Comparison of ENCODE assay signal across 8 cellular contexts in the genomic region with DNA sequence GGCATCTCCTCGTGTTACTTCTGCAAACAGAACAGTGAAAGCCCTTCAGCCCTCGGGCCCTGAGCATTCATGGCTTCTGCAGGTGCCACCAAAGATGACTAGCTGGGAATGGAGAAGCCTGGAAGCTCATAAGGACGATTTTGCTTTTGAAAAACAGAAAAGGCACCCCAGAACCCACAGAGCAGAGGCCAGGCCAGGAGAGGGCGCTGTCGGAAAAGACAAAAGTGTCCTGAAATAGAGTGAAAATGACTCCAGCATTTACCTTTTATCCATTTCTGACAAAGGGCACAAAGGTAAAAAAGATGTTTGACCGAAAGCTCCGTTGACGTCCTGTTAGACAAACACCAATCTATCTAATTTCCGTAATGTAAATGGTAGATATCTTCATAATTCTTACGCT. TPM values are rescaled to one million over a fixed set of nuclear protein-coding genes. Genes with fewer than 3 reads are reported as not detected.
DNase-seq lines count a peak whose midpoint lies in the region; ATAC-seq and TF ChIP-seq lines count a peak whose summit lies in the region.

No MANE protein-coding gene starts in this region.

- H3K23ac ChIP-seq in neuronal stem cell (ENCODE audit: low read depth, low read length, poor library complexity), result no peak overlapping the region

- DNase-seq in GM10266 (ENCODE audit: extremely low spot score), result peak; percentile 50
- peak; percentile 16 for DNase-seq in NCI-H1105 (lab: John Stamatoyannopoulos, UW)
- peak; percentile 88 for DNase-seq in activated CD8-positive, alpha-beta T cell treated with anti-CD3 and anti-CD28 coated beads for 36 hours
- peak; percentile 94 for DNase-seq in endodermal cell
- DNase-seq in neuronal stem cell (ENCODE audit: low spot score), result peak; percentile 48
- no peak for DNase-seq in thoracic aorta (ENCODE audit: low spot score)
- no peak for DNase-seq in DMS79 treated with DMSO at 0.1 percent for 48 hours (lab: John Stamatoyannopoulos, UW)

- H2AK5ac ChIP-seq in neuronal stem cell (ENCODE audit: low read depth, low read length), result no peak overlapping the region

- CTCF ChIA-PET in activated CD8-positive, alpha-beta T cell treated with anti-CD3 and anti-CD28 coated beads for 36 hours (lab: Charles Lee), result interaction anchor here (0.6 to 4.4 kb wide), 18 partner anchors 8 to 99 kb away, joined by 3 to 67 read pairs (median 6); a partner anchor contains a TSS

- H2BK120ac ChIP-seq in neuronal stem cell (ENCODE audit: low read depth, low read length), result no peak overlapping the region

- H3K36me3 ChIP-seq in endodermal cell (ENCODE audit: control insufficient read depth, insufficient read depth, low read length), result no peaks in the 10 kb centered on the region
- H3K36me3 ChIP-seq in neuronal stem cell (replicated peaks in 1 of 2; ENCODE audit: control insufficient read depth in 2 of 2, insufficient read depth in 2 of 2, low read length in 2 of 2), result no peaks in the 10 kb centered on the region
- no peaks in the 10 kb centered on the region for H3K36me3 ChIP-seq in thoracic aorta

- H3K4me1 Mint-ChIP-seq in activated CD8-positive, alpha-beta T cell treated with anti-CD3 and anti-CD28 coated beads for 36 hours (ENCODE audit: low read depth), result peaks cover 3% of the 10 kb centered on the region
- H3K4me1 Mint-ChIP-seq in endodermal cell, result peaks cover 5% of the 10 kb centered on the region

- peaks cover 5% of the 10 kb centered on the region for H3K36me3 Mint-ChIP-seq in activated CD8-positive, alpha-beta T cell treated with anti-CD3 and anti-CD28 coated beads for 36 hours (ENCODE audit: low read depth)
- H3K36me3 Mint-ChIP-seq in endodermal cell (ENCODE audit: low read depth), result no peaks in the 10 kb centered on the region

- H2BK5ac ChIP-seq in neuronal stem cell (ENCODE audit: low read length), result no peak overlapping the region

- no peak overlapping the region for H3K4me3 ChIP-seq in endodermal cell (ENCODE audit: low read length)
- H3K4me3 ChIP-seq in neuronal stem cell (ENCODE audit: low read length in 2 of 2), result no peak overlapping the region
- H3K4me3 ChIP-seq in thoracic aorta, result no peak overlapping the region

- H3K4me2 ChIP-seq in neuronal stem cell (ENCODE audit: insufficient read depth, low read length, poor library complexity, severe bottlenecking), result no peak overlapping the region

- H3K27ac Mint-ChIP-seq in activated CD8-positive, alpha-beta T cell treated with anti-CD3 and anti-CD28 coated beads for 36 hours, result no peak overlapping the region
- H3K27ac Mint-ChIP-seq in endodermal cell, result no peak overlapping the region

- H3K27me3 ChIP-seq in endodermal cell (ENCODE audit: control insufficient read depth, insufficient read depth, low read length, poor library complexity, severe bottlenecking), result no peaks in the 10 kb centered on the region
- H3K27me3 ChIP-seq in neuronal stem cell (ENCODE audit: control insufficient read depth in 3 of 3, insufficient read depth in 3 of 3, low read depth in 1 of 3, low read length in 3 of 3), result peaks cover 0 to 4% (median 0%) of the 10 kb centered on the region in 3 experiments
- no peaks in the 10 kb centered on the region for H3K27me3 ChIP-seq in thoracic aorta (replicated peaks; ENCODE audit: insufficient read depth)

- H3K27me3 Mint-ChIP-seq in activated CD8-positive, alpha-beta T cell treated with anti-CD3 and anti-CD28 coated beads for 36 hours, result peaks cover 30% of the 10 kb centered on the region
- H3K27me3 Mint-ChIP-seq in endodermal cell (ENCODE audit: insufficient read depth), result peaks cover 19% of the 10 kb centered on the region

- H3K14ac ChIP-seq in neuronal stem cell (ENCODE audit: low read length), result no peak overlapping the region

- POLR2A ChIA-PET in activated CD8-positive, alpha-beta T cell treated with anti-CD3 and anti-CD28 coated beads for 36 hours (lab: Charles Lee), result interaction anchor here (0.6 kb wide), 1 partner anchor 20 kb away, joined by 3 read pairs; no protein-coding TSS in a partner anchor

- no peak overlapping the region for H3K4me3 Mint-ChIP-seq in activated CD8-positive, alpha-beta T cell treated with anti-CD3 and anti-CD28 coated beads for 36 hours
- no peak overlapping the region for H3K4me3 Mint-ChIP-seq in endodermal cell

- H4K8ac ChIP-seq in neuronal stem cell (ENCODE audit: low read depth, low read length), result no peak overlapping the region

- H3K9me3 Mint-ChIP-seq in activated CD8-positive, alpha-beta T cell treated with anti-CD3 and anti-CD28 coated beads for 36 hours, result no peaks in the 10 kb centered on the region
- H3K9me3 Mint-ChIP-seq in endodermal cell, result peaks cover 2% of the 10 kb centered on the region

- H3K79me1 ChIP-seq in neuronal stem cell (ENCODE audit: low read depth, low read length), result peaks cover 1% of the 10 kb centered on the region

- H3K4ac ChIP-seq in neuronal stem cell (ENCODE audit: low read length), result no peak overlapping the region

- H3K9ac ChIP-seq in endodermal cell (ENCODE audit: extremely low read depth, low read length, poor library complexity, severe bottlenecking), result no peak overlapping the region
- H3K9ac ChIP-seq in neuronal stem cell (ENCODE audit: low read depth, low read length, poor library complexity), result no peak overlapping the region

- peak; percentile 78 for TF ChIP-seq CTCF in GM10266 (IDR thresholded peaks at IDR 0.05; ENCODE audit: control insufficient read depth, insufficient read depth, low read depth, missing control alignments)
- TF ChIP-seq CTCF in activated CD8-positive, alpha-beta T cell treated with anti-CD3 and anti-CD28 coated beads for 36 hours (IDR thresholded peaks at IDR 0.05), result peak; percentile 91
- peak; percentile 95 for TF ChIP-seq CTCF in endodermal cell (conservative IDR thresholded peaks at IDR 0.05)
- peak; percentile 34 for TF ChIP-seq CTCF in thoracic aorta (IDR thresholded peaks at IDR 0.05)

- ATAC-seq in activated CD8-positive, alpha-beta T cell treated with anti-CD3 and anti-CD28 coated beads for 36 hours, result peak; percentile 56
- no peak for ATAC-seq in thoracic aorta (ENCODE audit: insufficient number of reproducible peaks, low FRiP score, low read depth)
- ATAC-seq in GM18870 (IDR thresholded peaks at IDR 0.05; ENCODE audit: unreplicated experiment), result no peak

- no peak overlapping the region for H2AFZ ChIP-seq in neuronal stem cell (ENCODE audit: low read length)

- H3K27ac ChIP-seq in endodermal cell (ENCODE audit: low read depth, low read length), result no peak overlapping the region
- no peak overlapping the region for H3K27ac ChIP-seq in neuronal stem cell (replicated peaks; ENCODE audit: low read length)
- H3K27ac ChIP-seq in thoracic aorta, result no peak overlapping the region

- intact Hi-C loops in activated CD8-positive, alpha-beta T cell treated with anti-CD3 and anti-CD28 coated beads for 36 hours (cut with micrococcal nuclease), result loop anchor here (10.0 kb wide), 1 partner anchor 64 kb away; no protein-coding TSS in a partner anchor

- H3K4me1 ChIP-seq in endodermal cell (ENCODE audit: control insufficient read depth, insufficient read depth, low read length), result no peaks in the 10 kb centered on the region
- peaks cover 0 to 1% of the 10 kb centered on the region in 2 donors for H3K4me1 ChIP-seq in neuronal stem cell (ENCODE audit: control insufficient read depth in 2 of 2, insufficient read depth in 1 of 2, low read depth in 1 of 2, low read length in 2 of 2)
- H3K4me1 ChIP-seq in thoracic aorta (ENCODE audit: control insufficient read depth in 1 of 2, low read depth in 2 of 2), result no peaks in the 10 kb centered on the region

- H3K18ac ChIP-seq in neuronal stem cell (ENCODE audit: low read length), result peak overlapping the region; percentile 67

- H4K91ac ChIP-seq in neuronal stem cell (ENCODE audit: low read depth, low read length, poor library complexity), result no peak overlapping the region

- H2BK15ac ChIP-seq in neuronal stem cell (ENCODE audit: low read length), result no peak overlapping the region

- H2BK12ac ChIP-seq in neuronal stem cell (ENCODE audit: low read length), result no peak overlapping the region

- no peaks in the 10 kb centered on the region for H3K9me3 ChIP-seq in endodermal cell (ENCODE audit: control insufficient read depth, low read length)
- peaks cover 0 to 13% of the 10 kb centered on the region in 2 donors for H3K9me3 ChIP-seq in neuronal stem cell (replicated peaks in 1 of 2; ENCODE audit: control insufficient read depth in 2 of 2, insufficient read depth in 1 of 2, low read depth in 1 of 2, low read length in 2 of 2)
- H3K9me3 ChIP-seq in thoracic aorta, result no peaks in the 10 kb centered on the region

- WGBS in endodermal cell (ENCODE audit: insufficient coverage in 1 of 2, insufficient read length in 1 of 2), 2 experiments, result 31 to 54% methylated on average over 9 to 10 of the region's 10 CpGs
- WGBS in neuronal stem cell (ENCODE audit: extremely low coverage in 2 of 2, insufficient read length in 2 of 2, insufficient replicate concordance in 1 of 2), 2 donors, result no CpG with 5 or more reads among the region's 10 CpGs

RNA-seq across cellular contexts. Expression of a gene that starts 37.6 kb away (rescaled TPM):
- 10 to 100 TPM; 34.3 to 37.6 TPM for total RNA-seq in activated CD8-positive, alpha-beta T cell treated with anti-CD3 and anti-CD28 coated beads for 36 hours
- 10 to 100 TPM; 47.2 to 65.1 TPM for total RNA-seq in endodermal cell
- polyA plus RNA-seq in endodermal cell (2013, experiment 1 of 2), result 45.8 TPM
- 41.1 TPM for polyA plus RNA-seq in endodermal cell (2013, experiment 2 of 2)
- polyA plus RNA-seq in neuronal stem cell (2013, experiment 1 of 2), result 31.7 TPM
- 33.2 TPM for polyA plus RNA-seq in neuronal stem cell (2013, experiment 2 of 2)
- total RNA-seq in thoracic aorta, result 10 to 100 TPM; 20.8 to 33.4 TPM

Comparison
In these comparisons a context has a peak if more than half of its experiments do, and no peak if none do; other contexts are left out.
1. DNase-seq: peak in GM10266 (single experiment), NCI-H1105 (single experiment), activated CD8-positive, alpha-beta T cell treated with anti-CD3 and anti-CD28 coated beads for 36 hours (single experiment), endodermal cell (single experiment) and neuronal stem cell (single experiment); none in thoracic aorta (single experiment) and DMS79 treated with DMSO at 0.1 percent for 48 hours (single experiment).
2. CTCF ChIP-seq: peak in every context shown above with its lines; median percentile 95 in endodermal cell; 91 in activated CD8-positive, alpha-beta T cell treated with anti-CD3 and anti-CD28 coated beads for 36 hours; 78 in GM10266; 34 in thoracic aorta.